Comparison of ENCODE assay signal across 9 cellular contexts in the genomic region with DNA sequence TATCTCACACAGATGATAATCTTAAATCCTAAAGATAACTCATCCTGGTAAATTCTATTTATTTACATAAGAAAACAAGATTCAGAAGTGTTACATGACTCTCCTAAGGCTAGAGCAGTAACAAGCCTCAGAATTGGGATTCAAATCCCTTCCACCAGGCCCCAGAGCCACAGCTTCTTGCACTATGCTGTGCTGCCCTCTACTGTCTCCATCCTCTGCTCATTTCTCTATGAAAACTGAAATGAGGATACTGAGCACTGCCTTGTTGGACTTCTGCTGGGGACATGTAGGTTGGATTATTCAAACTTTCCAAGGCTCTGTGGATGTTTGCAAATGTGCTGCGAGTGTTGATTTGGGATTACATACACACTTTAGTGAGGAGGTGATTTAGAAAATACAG. TPM values are rescaled to one million over a fixed set of nuclear protein-coding genes. Genes with fewer than 3 reads are reported as not detected.
DNase-seq lines count a peak whose midpoint lies in the region; ATAC-seq and TF ChIP-seq lines count a peak whose summit lies in the region.
"Had no signal": no experiment of that assay in that cellular context is flagged by ENCODE, and none has a peak within 500 bp of the region (broad histone marks: within the 10 kb centered on the region; RNA-seq: fewer than 3 reads in every experiment).

No MANE protein-coding gene starts in this region.

- H3K4me3 Mint-ChIP-seq in GM23338: no peak overlapping the region
- no peak overlapping the region for H3K4me3 Mint-ChIP-seq in activated CD4-positive, alpha-beta memory T cell treated with anti-CD3 and anti-CD28 coated beads for 36 hours

- H3K27ac ChIP-seq in GM23338 (ENCODE audit: low read depth) (no peak overlapping the region), iPS DF 6.9 (ENCODE audit: low read length) (no peak overlapping the region), ovary (no peak overlapping the region)

- H3K4me1 ChIP-seq in GM23338 (ENCODE audit: insufficient read depth) (no peaks in the 10 kb centered on the region), iPS DF 6.9 (ENCODE audit: control insufficient read depth, insufficient read depth, low read length) (no peaks in the 10 kb centered on the region), ovary (ENCODE audit: insufficient read depth) (no peaks in the 10 kb centered on the region)

- no peaks in the 10 kb centered on the region for H3K9me3 Mint-ChIP-seq in GM23338
- no peaks in the 10 kb centered on the region for H3K9me3 Mint-ChIP-seq in activated CD4-positive, alpha-beta memory T cell treated with anti-CD3 and anti-CD28 coated beads for 36 hours
- H3K9me3 Mint-ChIP-seq: activated naive CD4-positive, alpha-beta T cell treated with anti-CD3 and anti-CD28 coated beads, Interleukin-2, amount 50 U/mL, for 72 hours had no signal

- no peak for TF ChIP-seq POLR2A in ovary (IDR thresholded peaks at IDR 0.05)

- DNase-seq in NCI-H2029 treated with DMSO at 0.1 percent for 48 hours (lab: John Stamatoyannopoulos, UW): peak; percentile 13
- no peak for DNase-seq in NCI-H2029 (lab: John Stamatoyannopoulos, UW)
- peak; percentile 62 for DNase-seq in GM23338 (ENCODE audit: low spot score)
- DNase-seq in NCI-H2081 (lab: John Stamatoyannopoulos, UW): peak; percentile 31 to 41
- peak; percentile 29 for DNase-seq in activated CD4-positive, alpha-beta memory T cell treated with anti-CD3 and anti-CD28 coated beads for 36 hours
- DNase-seq in iPS DF 6.9 (ENCODE audit: low read depth, low spot score): peak; percentile 33
- no peak for DNase-seq in ovary

- CTCF ChIA-PET in activated CD4-positive, alpha-beta memory T cell treated with anti-CD3 and anti-CD28 coated beads for 36 hours (lab: Charles Lee): no interaction called here

- H3K27me3 ChIP-seq in GM23338 (ENCODE audit: insufficient read depth) (no peaks in the 10 kb centered on the region), iPS DF 6.9 (ENCODE audit: control insufficient read depth, insufficient read depth, low read length) (no peaks in the 10 kb centered on the region), ovary (no peaks in the 10 kb centered on the region)

- no peaks in the 10 kb centered on the region for H3K79me2 ChIP-seq in GM23338 (replicated peaks; ENCODE audit: insufficient read depth)

- intact Hi-C loops in activated CD4-positive, alpha-beta memory T cell treated with anti-CD3 and anti-CD28 coated beads for 36 hours (cut with micrococcal nuclease): loop anchor here (10.0 kb wide), 1 partner anchor 188 kb away; no protein-coding TSS in a partner anchor
- intact Hi-C loops in ovary (cut with DNase I): no loop called here

- no peaks in the 10 kb centered on the region for H3K9me3 ChIP-seq in iPS DF 6.9 (ENCODE audit: control insufficient read depth, insufficient read depth, low read length)
- H3K9me3 ChIP-seq in ovary: no peaks in the 10 kb centered on the region

- H4K20me1 ChIP-seq in GM23338 (replicated peaks; ENCODE audit: insufficient read depth): no peaks in the 10 kb centered on the region; the same call in 1 of the 2 replicates

- no peak for TF ChIP-seq EP300 in ovary (IDR thresholded peaks at IDR 0.05)

- TF ChIP-seq CTCF in GM23338 (conservative IDR thresholded peaks at IDR 0.05; ENCODE audit: low read depth in 2 of 2): peak; percentile 54 to 80
- TF ChIP-seq CTCF in ovary (IDR thresholded peaks at IDR 0.05): no peak

- H3K4me1 Mint-ChIP-seq in GM23338: no peaks in the 10 kb centered on the region
- no peaks in the 10 kb centered on the region for H3K4me1 Mint-ChIP-seq in activated CD4-positive, alpha-beta memory T cell treated with anti-CD3 and anti-CD28 coated beads for 36 hours (ENCODE audit: low read depth)

- no peaks in the 10 kb centered on the region for H3K27me3 Mint-ChIP-seq in GM23338 (ENCODE audit: insufficient read depth, low read depth, poor library complexity)
- H3K27me3 Mint-ChIP-seq in activated CD4-positive, alpha-beta memory T cell treated with anti-CD3 and anti-CD28 coated beads for 36 hours: no peaks in the 10 kb centered on the region

- POLR2A ChIA-PET in activated CD4-positive, alpha-beta memory T cell treated with anti-CD3 and anti-CD28 coated beads for 36 hours (lab: Charles Lee): no interaction called here

- H3K9me2 ChIP-seq in GM23338 (ENCODE audit: insufficient read depth): no peaks in the 10 kb centered on the region

- no peak overlapping the region for H3K27ac Mint-ChIP-seq in GM23338
- no peak overlapping the region for H3K27ac Mint-ChIP-seq in activated CD4-positive, alpha-beta memory T cell treated with anti-CD3 and anti-CD28 coated beads for 36 hours
- H3K27ac Mint-ChIP-seq: activated naive CD4-positive, alpha-beta T cell treated with anti-CD3 and anti-CD28 coated beads, Interleukin-2, amount 50 U/mL, for 72 hours had no signal

- H2AFZ ChIP-seq in GM23338: no peak overlapping the region

- peak; percentile 84 for ATAC-seq in GM23338
- ATAC-seq in GM19397 (IDR thresholded peaks at IDR 0.05; ENCODE audit: unreplicated experiment): no peak

- H3K4me3 ChIP-seq in GM23338: no peak overlapping the region
- no peak overlapping the region for H3K4me3 ChIP-seq in iPS DF 6.9 (ENCODE audit: low read length)
- H3K4me3 ChIP-seq in ovary: no peak overlapping the region

- H3K36me3 ChIP-seq in GM23338 (ENCODE audit: insufficient read depth): peaks cover 9% of the 10 kb centered on the region; the same call in 1 of the 2 replicates
- H3K36me3 ChIP-seq in iPS DF 6.9 (ENCODE audit: control insufficient read depth, insufficient read depth, low read length): peaks cover 5% of the 10 kb centered on the region; the same call in 1 of the 2 replicates
- no peaks in the 10 kb centered on the region for H3K36me3 ChIP-seq in ovary

- no peaks in the 10 kb centered on the region for H3F3A ChIP-seq in GM23338 (replicated peaks; ENCODE audit: low read depth)

- no peak overlapping the region for H3K4me2 ChIP-seq in GM23338

- WGBS in iPS DF 6.9 (ENCODE audit: insufficient coverage, insufficient read length): no CpG with 5 or more reads among the region's 1 CpG
- WGBS in ovary, 3 donors: 86 to 92% (median 91%) methylated on average over 1 of the region's 1 CpG

- peaks cover 7% of the 10 kb centered on the region; the same call in 2 of the 3 replicates for H3K36me3 Mint-ChIP-seq in GM23338 (ENCODE audit: low read depth)
- peaks cover 15% of the 10 kb centered on the region for H3K36me3 Mint-ChIP-seq in activated CD4-positive, alpha-beta memory T cell treated with anti-CD3 and anti-CD28 coated beads for 36 hours

TF ChIP-seq in GM23338, 12 proteins besides CTCF, POLR2A, EP300 and RAD21 (continues in another document):
- TF ChIP-seq, protein P1, sequence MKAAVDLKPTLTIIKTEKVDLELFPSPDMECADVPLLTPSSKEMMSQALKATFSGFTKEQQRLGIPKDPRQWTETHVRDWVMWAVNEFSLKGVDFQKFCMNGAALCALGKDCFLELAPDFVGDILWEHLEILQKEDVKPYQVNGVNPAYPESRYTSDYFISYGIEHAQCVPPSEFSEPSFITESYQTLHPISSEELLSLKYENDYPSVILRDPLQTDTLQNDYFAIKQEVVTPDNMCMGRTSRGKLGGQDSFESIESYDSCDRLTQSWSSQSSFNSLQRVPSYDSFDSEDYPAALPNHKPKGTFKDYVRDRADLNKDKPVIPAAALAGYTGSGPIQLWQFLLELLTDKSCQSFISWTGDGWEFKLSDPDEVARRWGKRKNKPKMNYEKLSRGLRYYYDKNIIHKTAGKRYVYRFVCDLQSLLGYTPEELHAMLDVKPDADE (IDR thresholded peaks at IDR 0.05): no peak

RNA-seq across cellular contexts. Expression of a gene that starts 23.5 kb away (rescaled TPM):
- 0.03 TPM in 1 of 2 replicates, not detected in the other for total RNA-seq in GM23338 (2014; rRNA removed; shearing (Covaris generic))
- polyA plus RNA-seq in GM23338 (2016; fragmentation: Nextera tagmentation; extraction: Ambion mirVana) (not detected in 2 replicates), ovary (under 1 TPM in 1 of 2 donors, not detected in 1; 0.07 TPM)
- not detected for total RNA-seq in activated CD4-positive, alpha-beta memory T cell treated with anti-CD3 and anti-CD28 coated beads for 36 hours
- under 1 TPM in 4 of 7 donors, not detected in 3; 0.13 to 0.28 (median 0.24) TPM for total RNA-seq in ovary

Comparison
In these comparisons a context has a peak if more than half of its experiments do, and no peak if none do; other contexts are left out.
1. DNase-seq: peak in NCI-H2029 treated with DMSO at 0.1 percent for 48 hours (single experiment), GM23338 (single experiment), NCI-H2081 (2 of 2), activated CD4-positive, alpha-beta memory T cell treated with anti-CD3 and anti-CD28 coated beads for 36 hours (single experiment) and iPS DF 6.9 (single experiment); none in NCI-H2029 (single experiment) and ovary (0 of 5).
2. CTCF ChIP-seq: peak in GM23338 (2 of 2); none in ovary (0 of 3).